Comparison of ENCODE assay signal across 35 cellular contexts in the genomic region with DNA sequence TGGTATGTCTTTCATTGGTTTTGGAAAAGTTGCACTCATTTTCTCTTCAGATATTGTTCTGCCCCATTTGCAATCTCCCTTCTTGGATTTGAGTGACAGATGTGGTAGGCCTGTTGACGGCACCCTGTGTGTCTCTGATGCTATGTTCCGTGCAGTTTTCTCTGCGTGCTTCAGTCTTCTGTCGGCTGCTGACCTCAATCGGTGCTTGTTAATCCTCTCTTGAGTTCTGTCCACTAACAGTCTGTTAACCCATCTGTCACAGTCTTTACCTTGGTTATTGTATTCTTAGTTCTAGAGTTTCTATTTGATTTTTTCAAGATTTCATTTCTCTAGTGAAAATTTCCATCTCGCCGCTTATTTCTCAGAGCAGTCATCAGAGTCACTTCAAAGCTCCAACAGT. TPM values are rescaled to one million over a fixed set of nuclear protein-coding genes. Genes with fewer than 3 reads are reported as not detected.
"Had no signal": no experiment of that assay in that cellular context is flagged by ENCODE, and none has a peak within 500 bp of the region (broad histone marks: within the 10 kb centered on the region; RNA-seq: fewer than 3 reads in every experiment).

No MANE protein-coding gene starts in this region.

- H3K4me1 ChIP-seq: adrenal gland, body of pancreas, breast epithelium, colonic mucosa, Peyer's patch had no signal

- H3K27ac ChIP-seq: adrenal gland, body of pancreas, breast epithelium, colonic mucosa, KMS-11, Peyer's patch, RWPE1 had no signal

- H3K9me3 ChIP-seq: adrenal gland, body of pancreas, breast epithelium, colonic mucosa, Peyer's patch had no signal

- DNase-seq: activated CD4-positive, alpha-beta T cell treated with anti-CD3 and anti-CD28 coated beads, Interleukin-2, amount 10 ng/mL, durations not matched to agents 24 days and 14 days; activated CD4-positive, alpha-beta T cell treated with anti-CD3 and anti-CD28 coated beads, Interleukin-2, amount 50 U/mL, for 4 hours; activated CD8-positive, alpha-beta T cell treated with anti-CD3 and anti-CD28 coated beads for 36 hours; activated gamma-delta T cell treated with Interleukin-2 at 50 U/mL for 16 hours; activated naive CD4-positive, alpha-beta T cell treated with anti-CD3 and anti-CD28 coated beads for 36 hours; activated T-cell treated with anti-CD3 and anti-CD28 coated beads, Interleukin-2, amount 50 U/mL, for 1 hour; adrenal gland; body of pancreas; colonic mucosa; NCI-H1092 treated with DMSO at 0.1 percent for 48 hours; NCI-H1417 treated with DMSO at 0.1 percent for 48 hours; NCI-H187 treated with DMSO at 0.1 percent for 48 hours; NCI-H2081; NCI-H2171 treated with DMSO at 0.1 percent for 48 hours; NCI-H2227 treated with DMSO at 0.1 percent for 48 hours; NCI-H446 treated with DMSO at 0.1 percent for 48 hours; NCI-H526; NCI-H748 treated with DMSO at 0.1 percent for 48 hours; PC-3; Peyer's patch; SIG-M5; T-cell; T-helper 2 cell; T-helper 9 cell had no signal

- H3K4me3 ChIP-seq: adrenal gland, body of pancreas, breast epithelium, colonic mucosa, Peyer's patch had no signal

- H3K36me3 ChIP-seq: adrenal gland, breast epithelium, colonic mucosa, Peyer's patch had no signal

- FAIRE-seq: astrocyte had no signal

- H3K9ac ChIP-seq: KMS-11 had no signal

- H3K27me3 ChIP-seq: body of pancreas, colonic mucosa, Peyer's patch had no signal

- H3K4me2 ChIP-seq: KMS-11 had no signal

- ATAC-seq: activated CD8-positive, alpha-beta T cell treated with anti-CD3 and anti-CD28 coated beads for 36 hours; activated naive CD4-positive, alpha-beta T cell treated with anti-CD3 and anti-CD28 coated beads, Interleukin-2, amount 50 U/mL, for 72 hours; body of pancreas; PC-3; Right ventricle myocardium inferior; SK-N-SH treated with all-trans-retinoic acid at 6 μM for 48 hours; T-cell had no signal

RNA-seq across cellular contexts. Expression of gene PLD4, which starts 20.7 kb away (rescaled TPM):
- total RNA-seq: activated CD8-positive, alpha-beta memory T cell treated with anti-CD3 and anti-CD28 coated beads for 36 hours; activated CD8-positive, alpha-beta T cell treated with anti-CD3 and anti-CD28 coated beads for 36 hours; activated naive CD4-positive, alpha-beta T cell treated with anti-CD3 and anti-CD28 coated beads for 36 hours; body of pancreas; LHCN-M2; M059J; Right ventricle myocardium inferior; SK-MEL-5 had no signal
